15 cellular contexts compared by ENCODE assay signal in the genomic region with DNA sequence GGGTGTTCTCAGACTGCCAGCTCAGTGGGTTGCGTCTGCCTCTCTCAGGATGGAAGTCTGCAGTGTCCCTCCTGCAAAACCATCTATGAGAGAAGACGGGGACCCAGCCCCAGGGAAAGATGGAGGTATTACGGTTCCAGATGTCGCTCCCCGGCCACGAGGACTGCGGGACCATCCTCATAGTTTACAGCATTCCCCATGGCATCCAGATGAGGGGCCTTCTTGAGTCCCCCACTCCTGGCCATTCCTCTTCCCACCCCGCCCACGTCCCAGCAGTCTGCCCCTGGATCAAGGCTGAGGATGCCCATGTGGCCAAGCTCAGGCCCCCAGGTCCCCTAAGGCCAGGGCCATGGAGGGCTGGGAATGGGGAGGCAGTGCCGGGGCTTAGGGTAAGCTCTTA. TPM values are rescaled to one million over a fixed set of nuclear protein-coding genes. Genes with fewer than 3 reads are reported as not detected.
"Had no signal": no experiment of that assay in that cellular context is flagged by ENCODE, and none has a peak within 500 bp of the region (broad histone marks: within the 10 kb centered on the region; RNA-seq: fewer than 3 reads in every experiment).

No MANE protein-coding gene starts in this region.

RNA-seq across cellular contexts. Expression of gene SPDYE17, which starts 28.9 kb away (rescaled TPM):
- total RNA-seq: activated B cell treated with CpG ODN at 0.5 μM for 24 hours; activated CD8-positive, alpha-beta T cell treated with anti-CD3 and anti-CD28 coated beads for 36 hours; activated naive CD4-positive, alpha-beta T cell treated with anti-CD3 and anti-CD28 coated beads, Interleukin-2, amount 50 U/mL, for 72 hours; activated naive CD8-positive, alpha-beta T cell treated with anti-CD3 and anti-CD28 coated beads, Interleukin-2, amount 10 ng/mL, durations not matched to agents 7 days and 5 days; activated T-cell treated with anti-CD3 and anti-CD28 coated beads, Interleukin-2, amount 50 U/mL, for 72 hours; ascending aorta; breast epithelium; cardiac muscle cell; dorsolateral prefrontal cortex; endodermal cell; epithelial cell of proximal tubule; esophagus mucosa; foreskin keratinocyte; gastrocnemius medialis; T-helper 17 cell had no signal
- polyA plus RNA-seq: cardiac muscle cell, foreskin keratinocyte had no signal

RNA-seq across cellular contexts. Expression of gene SPDYE18, which starts 59.1 kb away (rescaled TPM):
- total RNA-seq: ascending aorta, esophagus mucosa, foreskin keratinocyte had no signal
- polyA plus RNA-seq: foreskin keratinocyte had no signal
